In the genomic region with DNA sequence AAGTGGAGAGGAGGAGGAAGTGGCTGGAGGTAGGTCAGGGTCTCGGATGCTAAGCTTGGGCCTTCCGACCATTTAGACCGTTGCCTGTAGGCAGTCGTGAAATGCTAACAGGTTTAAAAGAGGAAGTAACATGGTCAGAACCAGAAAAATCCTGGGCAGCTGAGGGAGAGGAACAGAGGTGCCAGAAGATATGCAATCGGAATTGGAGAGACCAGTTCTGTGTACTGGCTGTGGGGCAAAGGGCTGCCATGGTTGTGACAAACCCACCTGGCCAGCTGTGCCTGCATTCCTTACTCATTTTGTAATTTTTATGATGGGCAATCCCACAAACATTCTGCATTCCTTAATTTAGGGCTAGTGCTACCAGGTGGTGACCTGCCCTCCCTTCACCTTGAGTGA, we compare ENCODE assay signal across 2 cellular contexts.
TF ChIP-seq lines count a peak whose summit lies in the region.

No MANE protein-coding gene starts in this region.

TF ChIP-seq in liver, 16 proteins besides CTCF, POLR2A, EP300 and RAD21 (continued from another document):
- TF ChIP-seq, protein P1, sequence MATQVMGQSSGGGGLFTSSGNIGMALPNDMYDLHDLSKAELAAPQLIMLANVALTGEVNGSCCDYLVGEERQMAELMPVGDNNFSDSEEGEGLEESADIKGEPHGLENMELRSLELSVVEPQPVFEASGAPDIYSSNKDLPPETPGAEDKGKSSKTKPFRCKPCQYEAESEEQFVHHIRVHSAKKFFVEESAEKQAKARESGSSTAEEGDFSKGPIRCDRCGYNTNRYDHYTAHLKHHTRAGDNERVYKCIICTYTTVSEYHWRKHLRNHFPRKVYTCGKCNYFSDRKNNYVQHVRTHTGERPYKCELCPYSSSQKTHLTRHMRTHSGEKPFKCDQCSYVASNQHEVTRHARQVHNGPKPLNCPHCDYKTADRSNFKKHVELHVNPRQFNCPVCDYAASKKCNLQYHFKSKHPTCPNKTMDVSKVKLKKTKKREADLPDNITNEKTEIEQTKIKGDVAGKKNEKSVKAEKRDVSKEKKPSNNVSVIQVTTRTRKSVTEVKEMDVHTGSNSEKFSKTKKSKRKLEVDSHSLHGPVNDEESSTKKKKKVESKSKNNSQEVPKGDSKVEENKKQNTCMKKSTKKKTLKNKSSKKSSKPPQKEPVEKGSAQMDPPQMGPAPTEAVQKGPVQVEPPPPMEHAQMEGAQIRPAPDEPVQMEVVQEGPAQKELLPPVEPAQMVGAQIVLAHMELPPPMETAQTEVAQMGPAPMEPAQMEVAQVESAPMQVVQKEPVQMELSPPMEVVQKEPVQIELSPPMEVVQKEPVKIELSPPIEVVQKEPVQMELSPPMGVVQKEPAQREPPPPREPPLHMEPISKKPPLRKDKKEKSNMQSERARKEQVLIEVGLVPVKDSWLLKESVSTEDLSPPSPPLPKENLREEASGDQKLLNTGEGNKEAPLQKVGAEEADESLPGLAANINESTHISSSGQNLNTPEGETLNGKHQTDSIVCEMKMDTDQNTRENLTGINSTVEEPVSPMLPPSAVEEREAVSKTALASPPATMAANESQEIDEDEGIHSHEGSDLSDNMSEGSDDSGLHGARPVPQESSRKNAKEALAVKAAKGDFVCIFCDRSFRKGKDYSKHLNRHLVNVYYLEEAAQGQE (IDR thresholded peaks at IDR 0.05), result no peak
- TF ChIP-seq HNF4A (conservative IDR thresholded peaks at IDR 0.05), result no peak
- TF ChIP-seq, protein P2, sequence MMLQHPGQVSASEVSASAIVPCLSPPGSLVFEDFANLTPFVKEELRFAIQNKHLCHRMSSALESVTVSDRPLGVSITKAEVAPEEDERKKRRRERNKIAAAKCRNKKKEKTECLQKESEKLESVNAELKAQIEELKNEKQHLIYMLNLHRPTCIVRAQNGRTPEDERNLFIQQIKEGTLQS (IDR thresholded peaks at IDR 0.05), result no peak
- TF ChIP-seq YY1 (IDR thresholded peaks at IDR 0.05), result no peak
- no peak for TF ChIP-seq TAF1 (conservative IDR thresholded peaks at IDR 0.05)
- TF ChIP-seq JUND (IDR thresholded peaks at IDR 0.05), result no peak
- TF ChIP-seq MAX (IDR thresholded peaks at IDR 0.05), result no peak
- TF ChIP-seq NR2F2 (IDR thresholded peaks at IDR 0.05), result no peak
- no peak for TF ChIP-seq FOXA2 (IDR thresholded peaks at IDR 0.05)
- TF ChIP-seq ZBTB33 (IDR thresholded peaks at IDR 0.05), result no peak
- TF ChIP-seq FOXA1 (IDR thresholded peaks at IDR 0.05), result no peak
- TF ChIP-seq GABPA (IDR thresholded peaks at IDR 0.05 in 1 of 2, conservative IDR thresholded peaks at IDR 0.05 in 1 of 2), result no peak
- no peak for TF ChIP-seq EGR1 (IDR thresholded peaks at IDR 0.05; ENCODE audit: low read depth in 2 of 2)
- no peak for TF ChIP-seq RXRA (IDR thresholded peaks at IDR 0.05)

TF ChIP-seq in HepG2, 621 proteins besides CTCF, POLR2A, EP300 and RAD21:
- TF ChIP-seq HINFP (CRISPR knock-in tag; IDR thresholded peaks at IDR 0.05; ENCODE audit: low read depth) (no peak), ELF1 (CRISPR knock-in tag; IDR thresholded peaks at IDR 0.05) (no peak), ZNF253 (CRISPR knock-in tag; IDR thresholded peaks at IDR 0.05; ENCODE audit: borderline replicate concordance) (no peak), KMT2B (CRISPR knock-in tag; IDR thresholded peaks at IDR 0.05) (no peak), MTF2 (CRISPR knock-in tag; IDR thresholded peaks at IDR 0.05; ENCODE audit: borderline replicate concordance) (no peak), ZBTB14 (CRISPR knock-in tag; IDR thresholded peaks at IDR 0.05) (no peak), THAP11 (CRISPR knock-in tag; IDR thresholded peaks at IDR 0.05) (no peak)
